1 cellular context compared by ENCODE assay signal in the genomic region with DNA sequence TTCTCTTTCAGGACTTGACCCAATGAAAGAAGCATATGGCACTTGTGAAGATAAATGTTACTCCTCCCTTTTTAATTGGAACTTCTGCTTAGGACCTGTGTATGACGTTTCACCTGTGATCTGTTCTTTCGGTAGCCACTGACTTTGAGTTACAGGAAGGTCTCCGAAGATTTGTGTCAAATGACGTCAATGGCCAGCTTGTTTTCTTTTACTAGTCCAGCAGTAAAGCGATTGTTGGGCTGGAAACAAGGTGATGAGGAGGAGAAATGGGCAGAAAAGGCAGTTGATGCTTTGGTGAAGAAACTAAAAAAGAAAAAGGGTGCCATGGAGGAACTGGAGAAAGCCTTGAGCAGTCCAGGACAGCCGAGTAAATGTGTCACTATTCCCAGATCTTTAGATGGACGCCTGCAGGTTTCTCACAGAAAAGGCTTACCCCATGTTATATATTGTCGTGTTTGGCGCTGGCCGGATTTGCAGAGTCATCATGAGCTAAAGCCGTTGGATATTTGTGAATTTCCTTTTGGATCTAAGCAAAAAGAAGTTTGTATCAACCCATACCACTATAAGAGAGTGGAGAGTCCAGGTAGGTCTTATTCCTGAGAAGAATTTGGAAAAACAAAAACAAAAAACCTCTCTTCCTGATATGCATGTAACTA.
TF ChIP-seq lines count a peak whose summit lies in the region.

No MANE protein-coding gene starts in this region.

TF ChIP-seq in K562, 482 proteins besides CTCF, POLR2A, EP300 and RAD21 (continued from another document):
- TF ChIP-seq ARID4B (CRISPR knock-in tag; IDR thresholded peaks at IDR 0.05): no peak
- TF ChIP-seq ZNF668 (CRISPR knock-in tag; IDR thresholded peaks at IDR 0.05): no peak
- TF ChIP-seq CAMTA2 (CRISPR knock-in tag; conservative IDR thresholded peaks at IDR 0.05): no peak
- TF ChIP-seq EZH2 (IDR thresholded peaks at IDR 0.05; ENCODE audit: borderline replicate concordance, low read depth, low read length): no peak
- no peak for TF ChIP-seq KAT7 (CRISPR knock-in tag; IDR thresholded peaks at IDR 0.05; ENCODE audit: borderline replicate concordance)
- no peak for TF ChIP-seq MXD1 (CRISPR knock-in tag; IDR thresholded peaks at IDR 0.05; ENCODE audit: borderline replicate concordance, poor library complexity, severe bottlenecking)
- no peak for TF ChIP-seq RUNX1 (IDR thresholded peaks at IDR 0.05; ENCODE audit: low read depth)
- no peak for TF ChIP-seq ATF1 (CRISPR knock-in tag; IDR thresholded peaks at IDR 0.05)
- peak; percentile 82 for TF ChIP-seq ATF1 (tag; IDR thresholded peaks at IDR 0.05)
- no peak for TF ChIP-seq ZNF699 (CRISPR knock-in tag; IDR thresholded peaks at IDR 0.05; ENCODE audit: insufficient replicate concordance)
- TF ChIP-seq AFF1 (IDR thresholded peaks at IDR 0.05; ENCODE audit: low read depth in 1 of 2, partially characterized antibody in 2 of 2): no peak
- TF ChIP-seq BACH1 (tag; IDR thresholded peaks at IDR 0.05): no peak; the same call in 1 of the 2 replicates
- TF ChIP-seq ZEB2 (IDR thresholded peaks at IDR 0.05): no peak
- TF ChIP-seq HDAC3 (IDR thresholded peaks at IDR 0.05; ENCODE audit: borderline replicate concordance, partially characterized antibody): no peak
- TF ChIP-seq GABPB1 (CRISPR knock-in tag; IDR thresholded peaks at IDR 0.05): no peak
- no peak for TF ChIP-seq ZNF165 (CRISPR knock-in tag; IDR thresholded peaks at IDR 0.05; ENCODE audit: borderline replicate concordance)
- TF ChIP-seq FOXM1 (IDR thresholded peaks at IDR 0.05; ENCODE audit: low read depth): no peak
- no peak for TF ChIP-seq FOXM1 (CRISPR knock-in tag; IDR thresholded peaks at IDR 0.05; ENCODE audit: low read depth)
- TF ChIP-seq ZNF507 (tag; conservative IDR thresholded peaks at IDR 0.05): no peak
- TF ChIP-seq PRMT5 (CRISPR knock-in tag; IDR thresholded peaks at IDR 0.05): no peak
- TF ChIP-seq CEBPG (CRISPR knock-in tag; IDR thresholded peaks at IDR 0.05): no peak
- no peak for TF ChIP-seq CEBPG (tag; conservative IDR thresholded peaks at IDR 0.05 in 1 of 2, IDR thresholded peaks at IDR 0.05 in 1 of 2)
- peak; percentile 61 for TF ChIP-seq MAFF (IDR thresholded peaks at IDR 0.05; ENCODE audit: low read length)
- TF ChIP-seq, protein P1, sequence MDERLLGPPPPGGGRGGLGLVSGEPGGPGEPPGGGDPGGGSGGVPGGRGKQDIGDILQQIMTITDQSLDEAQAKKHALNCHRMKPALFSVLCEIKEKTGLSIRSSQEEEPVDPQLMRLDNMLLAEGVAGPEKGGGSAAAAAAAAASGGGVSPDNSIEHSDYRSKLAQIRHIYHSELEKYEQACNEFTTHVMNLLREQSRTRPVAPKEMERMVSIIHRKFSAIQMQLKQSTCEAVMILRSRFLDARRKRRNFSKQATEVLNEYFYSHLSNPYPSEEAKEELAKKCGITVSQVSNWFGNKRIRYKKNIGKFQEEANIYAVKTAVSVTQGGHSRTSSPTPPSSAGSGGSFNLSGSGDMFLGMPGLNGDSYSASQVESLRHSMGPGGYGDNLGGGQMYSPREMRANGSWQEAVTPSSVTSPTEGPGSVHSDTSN (CRISPR knock-in tag; IDR thresholded peaks at IDR 0.05; ENCODE audit: low read depth): no peak
- TF ChIP-seq, protein P1 (tag; conservative IDR thresholded peaks at IDR 0.05; ENCODE audit: low read depth): peak; percentile 25; the same call in 1 of the 2 replicates
- TF ChIP-seq MAFG (tag; conservative IDR thresholded peaks at IDR 0.05): peak; percentile 86
- TF ChIP-seq ZNF175 (CRISPR knock-in tag; IDR thresholded peaks at IDR 0.05; ENCODE audit: low read depth): no peak
- TF ChIP-seq, protein P2, sequence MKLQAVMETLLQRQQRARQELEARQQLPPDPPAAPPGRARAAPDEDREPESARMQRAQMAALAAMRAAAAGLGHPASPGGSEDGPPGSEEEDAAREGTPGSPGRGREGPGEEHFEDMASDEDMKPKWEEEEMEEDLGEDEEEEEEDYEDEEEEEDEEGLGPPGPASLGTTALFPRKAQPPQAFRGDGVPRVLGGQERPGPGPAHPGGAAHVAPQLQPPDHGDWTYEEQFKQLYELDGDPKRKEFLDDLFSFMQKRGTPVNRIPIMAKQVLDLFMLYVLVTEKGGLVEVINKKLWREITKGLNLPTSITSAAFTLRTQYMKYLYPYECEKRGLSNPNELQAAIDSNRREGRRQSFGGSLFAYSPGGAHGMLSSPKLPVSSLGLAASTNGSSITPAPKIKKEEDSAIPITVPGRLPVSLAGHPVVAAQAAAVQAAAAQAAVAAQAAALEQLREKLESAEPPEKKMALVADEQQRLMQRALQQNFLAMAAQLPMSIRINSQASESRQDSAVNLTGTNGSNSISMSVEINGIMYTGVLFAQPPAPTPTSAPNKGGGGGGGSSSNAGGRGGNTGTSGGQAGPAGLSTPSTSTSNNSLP (IDR thresholded peaks at IDR 0.05; ENCODE audit: borderline replicate concordance, low read depth, low read length): no peak
- no peak for TF ChIP-seq TRIM28 (IDR thresholded peaks at IDR 0.05)
- no peak for TF ChIP-seq ZNF511 (CRISPR knock-in tag; IDR thresholded peaks at IDR 0.05)
- no peak for TF ChIP-seq FOXP1 (CRISPR knock-in tag; IDR thresholded peaks at IDR 0.05)
- no peak for TF ChIP-seq ZNF77 (CRISPR knock-in tag; IDR thresholded peaks at IDR 0.05)
- no peak for TF ChIP-seq SMARCB1 (IDR thresholded peaks at IDR 0.05; ENCODE audit: insufficient read length, low read depth)
- no peak for TF ChIP-seq TAF15 (IDR thresholded peaks at IDR 0.05; ENCODE audit: low read depth, low read length)
- TF ChIP-seq CREBBP (IDR thresholded peaks at IDR 0.05; ENCODE audit: low read depth, low read length): no peak
- no peak for TF ChIP-seq TOE1 (IDR thresholded peaks at IDR 0.05; ENCODE audit: borderline replicate concordance)
- no peak for TF ChIP-seq TOE1 (CRISPR knock-in tag; IDR thresholded peaks at IDR 0.05; ENCODE audit: borderline replicate concordance, low read depth)
- no peak for TF ChIP-seq EWSR1 (IDR thresholded peaks at IDR 0.05; ENCODE audit: borderline replicate concordance, low read depth, partially characterized antibody)
- TF ChIP-seq ZNF740 (CRISPR knock-in tag; IDR thresholded peaks at IDR 0.05): no peak
- TF ChIP-seq ZNF740 (tag; IDR thresholded peaks at IDR 0.05): no peak
- TF ChIP-seq, protein P3, sequence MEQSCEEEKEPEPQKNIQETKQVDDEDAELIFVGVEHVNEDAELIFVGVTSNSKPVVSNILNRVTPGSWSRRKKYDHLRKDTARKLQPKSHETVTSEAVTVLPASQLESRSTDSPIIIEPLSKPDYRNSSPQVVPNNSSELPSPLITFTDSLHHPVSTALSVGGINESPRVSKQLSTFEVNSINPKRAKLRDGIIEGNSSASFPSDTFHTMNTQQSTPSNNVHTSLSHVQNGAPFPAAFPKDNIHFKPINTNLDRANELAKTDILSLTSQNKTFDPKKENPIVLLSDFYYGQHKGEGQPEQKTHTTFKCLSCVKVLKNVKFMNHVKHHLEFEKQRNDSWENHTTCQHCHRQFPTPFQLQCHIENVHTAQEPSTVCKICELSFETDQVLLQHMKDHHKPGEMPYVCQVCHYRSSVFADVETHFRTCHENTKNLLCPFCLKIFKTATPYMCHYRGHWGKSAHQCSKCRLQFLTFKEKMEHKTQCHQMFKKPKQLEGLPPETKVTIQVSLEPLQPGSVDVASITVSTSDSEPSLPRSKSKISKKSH (CRISPR knock-in tag; IDR thresholded peaks at IDR 0.05): no peak
- no peak for TF ChIP-seq ZNF644 (tag; IDR thresholded peaks at IDR 0.05; ENCODE audit: low read depth)
- TF ChIP-seq MITF (IDR thresholded peaks at IDR 0.05): no peak
- TF ChIP-seq TRIM24 (IDR thresholded peaks at IDR 0.05): no peak
- no peak for TF ChIP-seq ZNF79 (CRISPR knock-in tag; IDR thresholded peaks at IDR 0.05; ENCODE audit: low read depth)
